Comparison of ENCODE assay signal across 11 cellular contexts in genomic region chr5:175378444-175379028, GRCh38.
A peak's percentile ranks its signal among the peaks of the same experiment; 100 is the strongest.
DNase-seq lines count a peak whose midpoint lies in the region; ATAC-seq and TF ChIP-seq lines count a peak whose summit lies in the region.
"Had no signal": no experiment of that assay in that cellular context is flagged by ENCODE, and none has a peak within 500 bp of the region (broad histone marks: within the 10 kb centered on the region; RNA-seq: fewer than 3 reads in every experiment).

No MANE protein-coding gene starts in this region.

- H3K27me3 Mint-ChIP-seq in CD4-positive, alpha-beta memory T cell: peaks cover 20 to 22% of the 10 kb centered on the region in 2 donors
- H3K27me3 Mint-ChIP-seq in CD8-positive, alpha-beta T cell (ENCODE audit: low read depth): peaks cover 28% of the 10 kb centered on the region

- no peaks in the 10 kb centered on the region for H3K4me1 ChIP-seq in mesenchymal stem cell (ENCODE audit: control insufficient read depth, insufficient read depth, low read depth, low read length)
- H3K4me1 ChIP-seq in CD4-positive, alpha-beta memory T cell (ENCODE audit: insufficient read depth, low read length): no peaks in the 10 kb centered on the region
- H3K4me1 ChIP-seq in CD8-positive, alpha-beta T cell (ENCODE audit: insufficient read depth, low read length): no peaks in the 10 kb centered on the region

- no peak overlapping the region for H3K4me3 ChIP-seq in MG63
- H3K4me3 ChIP-seq in mesenchymal stem cell (ENCODE audit: insufficient read depth in 1 of 2, low read depth in 1 of 2, low read length in 2 of 2): no peak overlapping the region
- no peak overlapping the region for H3K4me3 ChIP-seq in CD4-positive, alpha-beta memory T cell (ENCODE audit: low read length in 2 of 2)
- H3K4me3 ChIP-seq in CD8-positive, alpha-beta T cell (ENCODE audit: low read depth, low read length): no peak overlapping the region

- WGBS in mesenchymal stem cell: 20% methylated on average over 3 of the region's 5 CpGs

- no peak overlapping the region for H2AFZ ChIP-seq in mesenchymal stem cell (ENCODE audit: low read depth, low read length)

- H2BK12ac ChIP-seq in mesenchymal stem cell (ENCODE audit: low read length in 2 of 2): no peak overlapping the region

- no peak overlapping the region for H2BK5ac ChIP-seq in mesenchymal stem cell (ENCODE audit: low read depth, low read length, poor library complexity, severe bottlenecking)

- no peak overlapping the region for H4K91ac ChIP-seq in mesenchymal stem cell (ENCODE audit: low read length)

- H4K8ac ChIP-seq in mesenchymal stem cell (ENCODE audit: low read length): no peak overlapping the region

- POLR2A ChIA-PET in CD4-positive, alpha-beta memory T cell (lab: Charles Lee; ENCODE audit: partially characterized antibody): no interaction called here
- POLR2A ChIA-PET in CD8-positive, alpha-beta T cell (lab: Charles Lee): interaction anchor here (0.7 kb wide), 1 partner anchor 135 kb away, joined by 3 read pairs; no protein-coding TSS in a partner anchor

- H3K4ac ChIP-seq in mesenchymal stem cell (ENCODE audit: low read depth in 1 of 2, low read length in 2 of 2): no peak overlapping the region

- H3K4me1 Mint-ChIP-seq in CD4-positive, alpha-beta memory T cell: no peaks in the 10 kb centered on the region
- no peaks in the 10 kb centered on the region for H3K4me1 Mint-ChIP-seq in CD8-positive, alpha-beta T cell (ENCODE audit: low read depth)
- H3K4me1 Mint-ChIP-seq: naive thymus-derived CD4-positive, alpha-beta T cell had no signal

- no peak overlapping the region for H2BK15ac ChIP-seq in mesenchymal stem cell (ENCODE audit: low read depth, poor library complexity, severe bottlenecking)

- no peak overlapping the region for H3K4me3 Mint-ChIP-seq in CD4-positive, alpha-beta memory T cell
- H3K4me3 Mint-ChIP-seq in CD8-positive, alpha-beta T cell: no peak overlapping the region
- H3K4me3 Mint-ChIP-seq: naive thymus-derived CD4-positive, alpha-beta T cell had no signal

- H2BK120ac ChIP-seq in mesenchymal stem cell (ENCODE audit: low read depth, low read length): no peak overlapping the region

- CTCF ChIA-PET in CD4-positive, alpha-beta memory T cell (lab: Charles Lee; ENCODE audit: partially characterized antibody): no interaction called here
- CTCF ChIA-PET in CD8-positive, alpha-beta T cell (lab: Charles Lee): no interaction called here

- H3K9me3 Mint-ChIP-seq in CD4-positive, alpha-beta memory T cell: peaks cover 0 to 4% (median under 1%) of the 10 kb centered on the region in 8 donors
- H3K9me3 Mint-ChIP-seq in CD8-positive, alpha-beta T cell: no peaks in the 10 kb centered on the region

- H3K27ac Mint-ChIP-seq in CD4-positive, alpha-beta memory T cell: no peak overlapping the region
- no peak overlapping the region for H3K27ac Mint-ChIP-seq in CD8-positive, alpha-beta T cell
- H3K27ac Mint-ChIP-seq: naive thymus-derived CD4-positive, alpha-beta T cell had no signal

- H3K14ac ChIP-seq in mesenchymal stem cell (ENCODE audit: low read length in 2 of 2): no peak overlapping the region

- no peak for ATAC-seq in CD8-positive, alpha-beta T cell
- ATAC-seq: naive thymus-derived CD4-positive, alpha-beta T cell had no signal

- no peak overlapping the region for H3K4me2 ChIP-seq in mesenchymal stem cell (ENCODE audit: low read length, poor library complexity, severe bottlenecking)

- H3K9me3 ChIP-seq in MG63: peaks cover 6% of the 10 kb centered on the region
- H3K9me3 ChIP-seq in mesenchymal stem cell (ENCODE audit: control insufficient read depth, low read length): peaks cover 6% of the 10 kb centered on the region
- no peaks in the 10 kb centered on the region for H3K9me3 ChIP-seq in CD4-positive, alpha-beta memory T cell (ENCODE audit: control insufficient read depth in 1 of 2, low read length in 2 of 2)
- no peaks in the 10 kb centered on the region for H3K9me3 ChIP-seq in CD8-positive, alpha-beta T cell (ENCODE audit: low read length)

- no peaks in the 10 kb centered on the region for H3K36me3 Mint-ChIP-seq in CD4-positive, alpha-beta memory T cell
- no peaks in the 10 kb centered on the region for H3K36me3 Mint-ChIP-seq in CD8-positive, alpha-beta T cell
- H3K36me3 Mint-ChIP-seq: naive thymus-derived CD4-positive, alpha-beta T cell had no signal

- DNase-seq in DMS53 treated with DMSO at 0.1 percent for 48 hours (lab: John Stamatoyannopoulos, UW; ENCODE audit: unreplicated experiment): peak; percentile 95
- DNase-seq in MG63: peak; percentile 16
- DNase-seq in T1000 (lab: John Stamatoyannopoulos, UW): peak; percentile 30
- DNase-seq in mesenchymal stem cell: peak; percentile 1
- no peak for DNase-seq in CD1c-positive myeloid dendritic cell (ENCODE audit: extremely low spot score)
- no peak for DNase-seq in CD4-positive, alpha-beta memory T cell
- no peak for DNase-seq in amniotic stem cell (lab: John Stamatoyannopoulos, UW)
- DNase-seq in CD8-positive, alpha-beta T cell: no peak
- DNase-seq: naive thymus-derived CD4-positive, alpha-beta T cell; NCI-H1048; small intestine had no signal

- H3K27me3 ChIP-seq in MG63 (peaks cover 26% of the 10 kb centered on the region), mesenchymal stem cell (ENCODE audit: control insufficient read depth in 1 of 2, insufficient read depth in 1 of 2, low read length in 2 of 2) (peaks cover 0 to 54% of the 10 kb centered on the region in 2 experiments)
- H3K27me3 ChIP-seq in CD4-positive, alpha-beta memory T cell (ENCODE audit: insufficient read depth, low read length): no peaks in the 10 kb centered on the region
- no peaks in the 10 kb centered on the region for H3K27me3 ChIP-seq in CD8-positive, alpha-beta T cell (ENCODE audit: insufficient read depth, low read length)

- H3K23ac ChIP-seq in mesenchymal stem cell (ENCODE audit: low read length in 2 of 2): no peak overlapping the region

- no peak overlapping the region for H2AK5ac ChIP-seq in mesenchymal stem cell (ENCODE audit: low read length, severe bottlenecking)

- no peaks in the 10 kb centered on the region for H3K79me1 ChIP-seq in mesenchymal stem cell (replicated peaks; ENCODE audit: low read length, poor library complexity, severe bottlenecking)

- no peaks in the 10 kb centered on the region for H3K36me3 ChIP-seq in MG63
- H3K36me3 ChIP-seq in mesenchymal stem cell (ENCODE audit: control insufficient read depth in 1 of 2, insufficient read depth in 2 of 2, low read depth in 1 of 2, low read length in 2 of 2): no peaks in the 10 kb centered on the region
- H3K36me3 ChIP-seq in CD4-positive, alpha-beta memory T cell (ENCODE audit: insufficient read depth, low read length): no peaks in the 10 kb centered on the region
- no peaks in the 10 kb centered on the region for H3K36me3 ChIP-seq in CD8-positive, alpha-beta T cell (ENCODE audit: insufficient read depth, low read length)

- H3K18ac ChIP-seq in mesenchymal stem cell (ENCODE audit: low read depth in 1 of 2, low read length in 2 of 2): no peak overlapping the region

- no peak overlapping the region for H3K9ac ChIP-seq in mesenchymal stem cell (ENCODE audit: low read length)

- H3K27ac ChIP-seq in mesenchymal stem cell (ENCODE audit: low read length, poor library complexity, severe bottlenecking): no peak overlapping the region
- H3K27ac ChIP-seq in CD4-positive, alpha-beta memory T cell (ENCODE audit: low read depth, low read length): no peak overlapping the region
- H3K27ac ChIP-seq in CD8-positive, alpha-beta T cell (ENCODE audit: low read depth, low read length): no peak overlapping the region

- TF ChIP-seq CTCF in CD8-positive, alpha-beta T cell (IDR thresholded peaks at IDR 0.05): no peak

- intact Hi-C loops in CD4-positive, alpha-beta memory T cell (cut with micrococcal nuclease): no loop called here
- intact Hi-C loops in CD8-positive, alpha-beta T cell (cut with DNase I, micrococcal nuclease): no loop called here

Comparison
In these comparisons a context has a peak if more than half of its experiments do, and no peak if none do; other contexts are left out.
1. DNase-seq: peak in DMS53 treated with DMSO at 0.1 percent for 48 hours (single experiment), MG63 (single experiment), T1000 (single experiment) and mesenchymal stem cell (single experiment); none in CD1c-positive myeloid dendritic cell (single experiment), CD4-positive, alpha-beta memory T cell (0 of 5), amniotic stem cell (single experiment) and CD8-positive, alpha-beta T cell (0 of 7).